8 cellular contexts compared by ENCODE assay signal in genomic region chr1:231337472-231338269, GRCh38. TPM values are rescaled to one million over a fixed set of nuclear protein-coding genes. Genes with fewer than 3 reads are reported as not detected.
DNase-seq lines count a peak whose midpoint lies in the region; ATAC-seq and TF ChIP-seq lines count a peak whose summit lies in the region.

Gene EXOC8 (minus strand): TSS chr1:231337852. CDS start chr1:231337745, 107 bp downstream.

- no peaks in the 10 kb centered on the region for H3K9me3 ChIP-seq in fibroblast of lung (ENCODE audit: control insufficient read depth, insufficient read depth, low read depth, low read length)
- no peaks in the 10 kb centered on the region for H3K9me3 ChIP-seq in naive thymus-derived CD4-positive, alpha-beta T cell (ENCODE audit: control insufficient read depth in 2 of 3, low read length in 3 of 3)

- CTCF ChIA-PET in naive thymus-derived CD4-positive, alpha-beta T cell (lab: Charles Lee): interaction anchor here (0.7 to 0.9 kb wide), 2 partner anchors 96 to 418 kb away, joined by 3 read pairs; no protein-coding TSS in a partner anchor

- H3K9me3 Mint-ChIP-seq in GM23338: peaks cover 2% of the 10 kb centered on the region; the same call in 1 of the 3 replicates
- peaks cover 0 to 44% (median 11%) of the 10 kb centered on the region in 11 donors for H3K9me3 Mint-ChIP-seq in naive thymus-derived CD4-positive, alpha-beta T cell
- no peaks in the 10 kb centered on the region for H3K9me3 Mint-ChIP-seq in stimulated activated naive B cell treated with anti-CD40 and anti-IgM and Interleukin-4, amounts not matched to agents 10 μg/mL and 1 μg/mL and 100 μg/mL, for 72 hours

- intact Hi-C loops in naive thymus-derived CD4-positive, alpha-beta T cell (cut with micrococcal nuclease): loop anchor here (1.0 to 10.0 kb wide), 15 partner anchors 19 to 1615 kb away; partner anchors contain the start of genes C1orf198 (in 2 of the 2), COG2 (in 2 of the 2), EGLN1 (in 2 of the 2) and FAM89A (in 2 of the 2)

- peaks cover 34% of the 10 kb centered on the region for H3K4me1 Mint-ChIP-seq in GM23338
- peaks cover 36 to 83% (median 67%) of the 10 kb centered on the region in 7 donors for H3K4me1 Mint-ChIP-seq in naive thymus-derived CD4-positive, alpha-beta T cell
- peaks cover 28 to 43% of the 10 kb centered on the region in 2 donors for H3K4me1 Mint-ChIP-seq in stimulated activated naive B cell treated with anti-CD40 and anti-IgM and Interleukin-4, amounts not matched to agents 10 μg/mL and 1 μg/mL and 100 μg/mL, for 72 hours

- H3K27me3 ChIP-seq in GM23338 (ENCODE audit: insufficient read depth) (no peaks in the 10 kb centered on the region), fibroblast of lung (ENCODE audit: control insufficient read depth, insufficient read depth, low read length) (no peaks in the 10 kb centered on the region)
- H3K27me3 ChIP-seq in naive thymus-derived CD4-positive, alpha-beta T cell (ENCODE audit: control insufficient read depth in 2 of 2, insufficient read depth in 2 of 2, low read length in 2 of 2): no peaks in the 10 kb centered on the region

- POLR2A ChIA-PET in naive thymus-derived CD4-positive, alpha-beta T cell (lab: Charles Lee): interaction anchor here (0.7 to 2.6 kb wide), 16 partner anchors 13 to 298 kb away, joined by 3 to 30 read pairs (median 3); partner anchors contain the start of genes EGLN1, FAM89A, GNPAT and TSNAX

- no peaks in the 10 kb centered on the region; the same call in 1 of the 2 replicates for H3K36me3 ChIP-seq in GM23338 (ENCODE audit: insufficient read depth)
- H3K36me3 ChIP-seq in fibroblast of lung (ENCODE audit: control insufficient read depth, insufficient read depth, low read length): peaks cover 1% of the 10 kb centered on the region
- peaks cover 0 to 11% (median 0%) of the 10 kb centered on the region in 3 experiments for H3K36me3 ChIP-seq in naive thymus-derived CD4-positive, alpha-beta T cell (ENCODE audit: control insufficient read depth in 2 of 3, insufficient read depth in 3 of 3, low read length in 3 of 3)

- H3K9me2 ChIP-seq in GM23338 (ENCODE audit: insufficient read depth): no peaks in the 10 kb centered on the region

- peak within 1 kb of the TSS; percentile 94 for H2AFZ ChIP-seq in GM23338
- peak within 1 kb of the TSS; percentile 99 for H2AFZ ChIP-seq in fibroblast of lung (ENCODE audit: low read length)

- H3K4me3 ChIP-seq in GM23338 (peak within 1 kb of the TSS; percentile 90), fibroblast of lung (replicated peaks in 1 of 4; ENCODE audit: control extremely low read depth in 1 of 4, insufficient read depth in 1 of 4, low read depth in 3 of 4, low read length in 4 of 4) (peak within 1 kb of the TSS; percentile 87 to 98 (median 96))
- H3K4me3 ChIP-seq in naive thymus-derived CD4-positive, alpha-beta T cell (ENCODE audit: low read length): peak within 1 kb of the TSS; percentile 99

- no peak for TF ChIP-seq CTCF in GM23338 (conservative IDR thresholded peaks at IDR 0.05; ENCODE audit: low read depth in 2 of 2)
- TF ChIP-seq CTCF in fibroblast of lung (conservative IDR thresholded peaks at IDR 0.05 in 1 of 2, IDR thresholded peaks at IDR 0.05 in 1 of 2; ENCODE audit: low read depth in 1 of 2, low read length in 2 of 2): peak in 1 of 2 donors; percentile 8

- peak within 1 kb of the TSS; percentile 95 for H3K4me2 ChIP-seq in GM23338
- H3K4me2 ChIP-seq in fibroblast of lung (ENCODE audit: extremely low read depth, insufficient read depth, low read length): peak within 1 kb of the TSS; percentile 89

- DNase-seq in EH (ENCODE audit: low read depth) (peak; percentile 97), GM23338 (ENCODE audit: low spot score) (peak; percentile 96), LHCN-M2 (ENCODE audit: low read depth) (peak; percentile 96), RPMI8226 (peak; percentile 99), fibroblast of lung (ENCODE audit: low read depth in 2 of 2) (peak; percentile 89 to 97)
- peak; percentile 93 to 97 for DNase-seq in activated T-helper 1 cell treated with anti-CD3 and anti-CD28 coated beads, Interleukin-2, amount 50 U/mL, for 16 hours (ENCODE audit: low read depth in 1 of 2, low spot score in 1 of 2)
- peak; percentile 95 to 100 (median 98) for DNase-seq in naive thymus-derived CD4-positive, alpha-beta T cell
- DNase-seq in stimulated activated naive B cell treated with anti-CD40 and anti-IgM and Interleukin-4, amounts not matched to agents 10 μg/mL and 1 μg/mL and 100 μg/mL, for 72 hours: peak; percentile 95

- peak within 1 kb of the TSS; percentile 98 for H3K4me3 Mint-ChIP-seq in GM23338
- H3K4me3 Mint-ChIP-seq in naive thymus-derived CD4-positive, alpha-beta T cell: peak within 1 kb of the TSS; percentile 97 to 100 (median 99)
- peak within 1 kb of the TSS; percentile 94 to 100 for H3K4me3 Mint-ChIP-seq in stimulated activated naive B cell treated with anti-CD40 and anti-IgM and Interleukin-4, amounts not matched to agents 10 μg/mL and 1 μg/mL and 100 μg/mL, for 72 hours

- no peaks in the 10 kb centered on the region for H3F3A ChIP-seq in GM23338 (replicated peaks; ENCODE audit: low read depth)

- ATAC-seq in GM23338: peak; percentile 88
- ATAC-seq in naive thymus-derived CD4-positive, alpha-beta T cell: peak; percentile 86
- ATAC-seq in stimulated activated naive B cell treated with anti-CD40 and anti-IgM and Interleukin-4, amounts not matched to agents 10 μg/mL and 1 μg/mL and 100 μg/mL, for 72 hours (replicated peaks): peak; percentile 86 to 87

- peaks cover 34% of the 10 kb centered on the region for H3K36me3 Mint-ChIP-seq in GM23338 (ENCODE audit: low read depth)
- peaks cover 8 to 47% (median 32%) of the 10 kb centered on the region in 5 donors for H3K36me3 Mint-ChIP-seq in naive thymus-derived CD4-positive, alpha-beta T cell
- peaks cover 17 to 39% of the 10 kb centered on the region in 2 donors for H3K36me3 Mint-ChIP-seq in stimulated activated naive B cell treated with anti-CD40 and anti-IgM and Interleukin-4, amounts not matched to agents 10 μg/mL and 1 μg/mL and 100 μg/mL, for 72 hours

- peaks cover 16% of the 10 kb centered on the region for H3K27me3 Mint-ChIP-seq in GM23338 (ENCODE audit: insufficient read depth, low read depth, poor library complexity)
- peaks cover 0 to 6% (median 0%) of the 10 kb centered on the region in 5 donors for H3K27me3 Mint-ChIP-seq in naive thymus-derived CD4-positive, alpha-beta T cell
- H3K27me3 Mint-ChIP-seq in stimulated activated naive B cell treated with anti-CD40 and anti-IgM and Interleukin-4, amounts not matched to agents 10 μg/mL and 1 μg/mL and 100 μg/mL, for 72 hours: no peaks in the 10 kb centered on the region

- H3K4me1 ChIP-seq in GM23338 (ENCODE audit: insufficient read depth) (peaks cover 35% of the 10 kb centered on the region), fibroblast of lung (ENCODE audit: control insufficient read depth, extremely low read depth, insufficient read depth, low read length) (no peaks in the 10 kb centered on the region)
- peaks cover 41 to 51% of the 10 kb centered on the region in 2 donors for H3K4me1 ChIP-seq in naive thymus-derived CD4-positive, alpha-beta T cell (ENCODE audit: control insufficient read depth in 2 of 2, insufficient read depth in 2 of 2, low read length in 2 of 2)

- H3K9ac ChIP-seq in fibroblast of lung (ENCODE audit: insufficient read depth, low read length): peak within 1 kb of the TSS; percentile 98

- H3K79me2 ChIP-seq in GM23338 (replicated peaks; ENCODE audit: insufficient read depth) (peaks cover 72% of the 10 kb centered on the region), fibroblast of lung (ENCODE audit: control insufficient read depth, insufficient read depth, low read length) (peaks cover 70% of the 10 kb centered on the region)

- H4K20me1 ChIP-seq in GM23338 (replicated peaks; ENCODE audit: insufficient read depth): peaks cover 8% of the 10 kb centered on the region; the same call in 1 of the 2 replicates
- peaks cover 5% of the 10 kb centered on the region for H4K20me1 ChIP-seq in fibroblast of lung (ENCODE audit: control insufficient read depth, extremely low read depth, insufficient read depth, low read length)

- H3K27ac ChIP-seq in GM23338 (ENCODE audit: low read depth) (peak within 1 kb of the TSS; percentile 75), fibroblast of lung (ENCODE audit: insufficient read depth, low read length) (peak within 1 kb of the TSS; percentile 96)
- peak within 1 kb of the TSS; percentile 94 for H3K27ac ChIP-seq in naive thymus-derived CD4-positive, alpha-beta T cell (ENCODE audit: low read depth, low read length)

- H3K27ac Mint-ChIP-seq in GM23338: peak within 1 kb of the TSS; percentile 99
- peak within 1 kb of the TSS; percentile 96 to 100 (median 100) for H3K27ac Mint-ChIP-seq in naive thymus-derived CD4-positive, alpha-beta T cell
- peak within 1 kb of the TSS; percentile 99 for H3K27ac Mint-ChIP-seq in stimulated activated naive B cell treated with anti-CD40 and anti-IgM and Interleukin-4, amounts not matched to agents 10 μg/mL and 1 μg/mL and 100 μg/mL, for 72 hours

TF ChIP-seq in GM23338, 12 proteins besides CTCF, POLR2A, EP300 and RAD21 (continues in another document):
- peak; percentile 62 for TF ChIP-seq POLR2AphosphoS5 (IDR thresholded peaks at IDR 0.05; ENCODE audit: low read depth)

RNA-seq across cellular contexts. Expression of gene EXOC8, which starts in this region (rescaled TPM):
- 14.4 and 16.5 TPM in 2 replicates for total RNA-seq in GM23338 (2014; rRNA removed; shearing (Covaris generic))
- polyA plus RNA-seq in GM23338 (2016; fragmentation: Nextera tagmentation; extraction: Ambion mirVana) (2.3 TPM in 2 replicates), fibroblast of lung (5.8 and 6.1 TPM in 2 replicates)
- total RNA-seq in LHCN-M2 (2014; rRNA removed) (13.3 and 15.2 TPM in 2 replicates), fibroblast of lung (14.1 and 17.0 TPM in 2 replicates)
- 3.7 TPM for polyA plus RNA-seq in LHCN-M2 (2012)
- 5.3 TPM in 2 replicates for polyA plus RNA-seq in fibroblast of lung (2012)
- polyA minus RNA-seq in fibroblast of lung (ENCODE audit: low replicate concordance): 6.0 and 10.3 TPM in 2 replicates
- total RNA-seq in naive thymus-derived CD4-positive, alpha-beta T cell: 10 to 100 TPM; 21.9 to 33.8 (median 28.0) TPM
- 1 to 10 TPM; 2.7 to 2.9 TPM for polyA plus RNA-seq in naive thymus-derived CD4-positive, alpha-beta T cell

Comparison
In these comparisons a context has a peak if more than half of its experiments do, and no peak if none do; other contexts are left out.
1. Peak in every context shown above with its lines: DNase-seq, ATAC-seq, H3K4me3 ChIP-seq and H3K27ac ChIP-seq.